Comparison of ENCODE assay signal across 1 cellular context in genomic region chr19:39308531-39309304, GRCh38.
TF ChIP-seq lines count a peak whose summit lies in the region.

No MANE protein-coding gene starts in this region.

TF ChIP-seq in H1, 55 proteins besides CTCF, POLR2A, EP300 and RAD21:
- TF ChIP-seq SP1 (IDR thresholded peaks at IDR 0.05; ENCODE audit: low read depth, low read length): peak; percentile 45; the same call in 1 of the 2 replicates
- no peak for TF ChIP-seq ATF3 (IDR thresholded peaks at IDR 0.05; ENCODE audit: insufficient read depth, low read depth, low read length)
